ENCODE assay signal across 24 cellular contexts in the genomic region with DNA sequence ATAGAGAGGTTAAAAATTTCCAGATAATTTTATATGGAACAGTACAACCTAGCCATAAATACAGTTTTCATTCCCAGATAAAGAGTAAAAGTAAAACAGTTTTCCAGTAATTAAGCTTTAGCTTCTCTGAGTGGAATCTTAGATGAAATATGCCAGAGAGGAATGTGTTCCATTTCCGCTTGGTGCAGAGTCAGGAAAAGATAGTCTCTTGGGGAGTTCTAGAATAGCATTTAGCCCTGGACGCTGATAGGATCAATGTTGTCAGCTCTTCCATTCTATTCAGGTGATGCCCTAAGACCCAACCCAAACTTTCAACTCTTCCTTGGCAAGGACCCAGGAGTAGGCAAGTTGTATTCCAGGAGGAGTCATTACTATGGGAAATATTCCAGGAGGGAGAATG. TPM values are rescaled to one million over a fixed set of nuclear protein-coding genes. Genes with fewer than 3 reads are reported as not detected.
DNase-seq lines count a peak whose midpoint lies in the region; ATAC-seq and TF ChIP-seq lines count a peak whose summit lies in the region.
"Had no signal": no experiment of that assay in that cellular context is flagged by ENCODE, and none has a peak within 500 bp of the region (broad histone marks: within the 10 kb centered on the region; RNA-seq: fewer than 3 reads in every experiment).

No MANE protein-coding gene starts in this region.

- no peak overlapping the region for H3K4me3 Mint-ChIP-seq in osteocyte (ENCODE audit: unreplicated experiment)
- H3K4me3 Mint-ChIP-seq in activated CD4-positive, alpha-beta T cell treated with anti-CD3 and anti-CD28 coated beads for 36 hours: no peak overlapping the region
- H3K4me3 Mint-ChIP-seq: CD8-positive, alpha-beta T cell; IgD-negative memory B cell had no signal

- H3K4me1 Mint-ChIP-seq in osteocyte (ENCODE audit: unreplicated experiment): peaks cover 41% of the 10 kb centered on the region
- no peaks in the 10 kb centered on the region for H3K4me1 Mint-ChIP-seq in activated CD4-positive, alpha-beta T cell treated with anti-CD3 and anti-CD28 coated beads for 36 hours

- H3K36me3 ChIP-seq in heart left ventricle: no peaks in the 10 kb centered on the region
- H3K36me3 ChIP-seq in right atrium auricular region: no peaks in the 10 kb centered on the region
- H3K36me3 ChIP-seq: BLaER1 treated with 17β-estradiol and CSF1 and Interleukin-3, amounts not matched to agents 10 nM and 100 nM had no signal

- H3K27me3 ChIP-seq in heart left ventricle (no peaks in the 10 kb centered on the region), right atrium auricular region (no peaks in the 10 kb centered on the region)
- H3K27me3 ChIP-seq: BLaER1 treated with 17β-estradiol and CSF1 and Interleukin-3, amounts not matched to agents 10 nM and 100 nM had no signal

- CTCF ChIA-PET in activated CD4-positive, alpha-beta T cell treated with anti-CD3 and anti-CD28 coated beads for 36 hours (lab: Charles Lee): no interaction called here

- H3K4me1 ChIP-seq in heart left ventricle (peaks cover 0 to 20% (median 9%) of the 10 kb centered on the region in 12 donors), right atrium auricular region (no peaks in the 10 kb centered on the region)
- H3K4me1 ChIP-seq: BLaER1 treated with 17β-estradiol and CSF1 and Interleukin-3, amounts not matched to agents 10 nM and 100 nM had no signal

- no peaks in the 10 kb centered on the region for H3K9me3 Mint-ChIP-seq in osteocyte (ENCODE audit: unreplicated experiment)
- H3K9me3 Mint-ChIP-seq in activated CD4-positive, alpha-beta T cell treated with anti-CD3 and anti-CD28 coated beads for 36 hours (ENCODE audit: low read depth): no peaks in the 10 kb centered on the region
- H3K9me3 Mint-ChIP-seq: CD8-positive, alpha-beta T cell; IgD-negative memory B cell had no signal

- no peak overlapping the region for H3K4me3 ChIP-seq in heart left ventricle
- H3K4me3 ChIP-seq in right atrium auricular region: no peak overlapping the region
- H3K4me3 ChIP-seq: BLaER1 treated with 17β-estradiol and CSF1 and Interleukin-3, amounts not matched to agents 10 nM and 100 nM had no signal

- peaks cover 24% of the 10 kb centered on the region for H3K27me3 Mint-ChIP-seq in osteocyte (ENCODE audit: unreplicated experiment)
- H3K27me3 Mint-ChIP-seq in activated CD4-positive, alpha-beta T cell treated with anti-CD3 and anti-CD28 coated beads for 36 hours: peaks cover 14% of the 10 kb centered on the region

- H3K9me3 ChIP-seq in heart left ventricle: no peaks in the 10 kb centered on the region
- H3K9me3 ChIP-seq in right atrium auricular region: no peaks in the 10 kb centered on the region
- H3K9me3 ChIP-seq: BLaER1 treated with 17β-estradiol and CSF1 and Interleukin-3, amounts not matched to agents 10 nM and 100 nM had no signal

- peak overlapping the region; percentile 37 for H3K27ac Mint-ChIP-seq in osteocyte (ENCODE audit: unreplicated experiment)
- no peak overlapping the region for H3K27ac Mint-ChIP-seq in activated CD4-positive, alpha-beta T cell treated with anti-CD3 and anti-CD28 coated beads for 36 hours
- H3K27ac Mint-ChIP-seq: CD8-positive, alpha-beta T cell; IgD-negative memory B cell had no signal

- 38 to 66% (median 48%) methylated on average over 2 of the region's 2 CpGs for WGBS in heart left ventricle, 4 donors

- no peak for TF ChIP-seq CTCF in heart left ventricle (IDR thresholded peaks at IDR 0.05)
- no peak for TF ChIP-seq CTCF in right atrium auricular region (IDR thresholded peaks at IDR 0.05)
- no peak for TF ChIP-seq CTCF in osteocyte (IDR thresholded peaks at IDR 0.05)

- H3K27ac ChIP-seq in heart left ventricle (peak overlapping the region in 7 of 12 donors; percentile 3 to 66 (median 46)), right atrium auricular region (no peak overlapping the region)
- H3K27ac ChIP-seq: 22Rv1; BLaER1 treated with 17β-estradiol and CSF1 and Interleukin-3, amounts not matched to agents 10 nM and 100 nM; RWPE1 had no signal

- POLR2A ChIA-PET in activated CD4-positive, alpha-beta T cell treated with anti-CD3 and anti-CD28 coated beads for 36 hours (lab: Charles Lee): no interaction called here

- no peak for TF ChIP-seq POLR2A in heart left ventricle (IDR thresholded peaks at IDR 0.05)

- DNase-seq in heart left ventricle: peak in 1 of 5 donors; percentile 10
- no peak for DNase-seq in right atrium auricular region (ENCODE audit: low spot score)
- peak; percentile 16 for DNase-seq in amniotic epithelial cell (ENCODE audit: low read depth)
- DNase-seq in fibroblast of peridontal ligament (ENCODE audit: extremely low read depth): peak; percentile 12
- no peak for DNase-seq in osteocyte (ENCODE audit: extremely low spot score, unreplicated experiment)
- no peak for DNase-seq in activated CD4-positive, alpha-beta T cell treated with anti-CD3 and anti-CD28 coated beads, Interleukin-2, amount 50 U/mL, for 48 hours
- DNase-seq in activated CD4-positive, alpha-beta T cell treated with anti-CD3 and anti-CD28 coated beads for 36 hours: no peak
- DNase-seq: CD8-positive, alpha-beta T cell; EL; GF-D8; H7; Karpas-422; MV-4-11; NCI-H1105 treated with DMSO at 0.1 percent for 48 hours; NCI-H2029 treated with DMSO at 0.1 percent for 48 hours; NCI-H345; NCI-H524; NCI-H774; NK-92 treated with Interleukin-12 subunit alpha and Interleukin-12 subunit beta, amount 100 ng/mL, for 24 hours had no signal

- no peaks in the 10 kb centered on the region for H3K36me3 Mint-ChIP-seq in osteocyte (ENCODE audit: unreplicated experiment)
- no peaks in the 10 kb centered on the region for H3K36me3 Mint-ChIP-seq in activated CD4-positive, alpha-beta T cell treated with anti-CD3 and anti-CD28 coated beads for 36 hours (ENCODE audit: low read depth)
- H3K36me3 Mint-ChIP-seq: CD8-positive, alpha-beta T cell; IgD-negative memory B cell had no signal

- ATAC-seq in heart left ventricle (peak in 3 of 4 donors; percentile 34 to 54 (median 41)), GM18907 (IDR thresholded peaks at IDR 0.05; ENCODE audit: unreplicated experiment) (no peak)
- no peak for ATAC-seq in activated CD4-positive, alpha-beta T cell treated with anti-CD3 and anti-CD28 coated beads for 36 hours
- ATAC-seq: CD8-positive, alpha-beta T cell had no signal

- intact Hi-C loops in heart left ventricle (cut with DNase I): no loop called here
- intact Hi-C loops in activated CD4-positive, alpha-beta T cell treated with anti-CD3 and anti-CD28 coated beads for 36 hours (cut with DNase I, micrococcal nuclease): no loop called here

RNA-seq across cellular contexts. Expression of gene ABCA3, which starts 30.9 kb away (rescaled TPM):
- total RNA-seq in heart left ventricle (10 to 100 TPM in 5 of 9 donors, 1 to 10 TPM in 4; 8.0 to 16.5 (median 10.0) TPM), right atrium auricular region (10 to 100 TPM in 1 of 2 donors, 1 to 10 TPM in 1; 7.5 to 10.1 TPM), osteocyte (20.4 and 21.0 TPM in 2 replicates)
- 1 to 10 TPM; 6.7 to 8.8 TPM for polyA plus RNA-seq in heart left ventricle
- 1 to 10 TPM; 6.0 to 7.2 TPM for total RNA-seq in activated CD4-positive, alpha-beta T cell treated with anti-CD3 and anti-CD28 coated beads for 36 hours

RNA-seq across cellular contexts. Expression of gene CCNF, which starts 57.8 kb away (rescaled TPM):
- 1 to 10 TPM in 7 of 9 donors, under 1 TPM in 2; 0.67 to 6.0 (median 1.6) TPM for total RNA-seq in heart left ventricle
- 1 to 10 TPM in 1 of 2 donors, under 1 TPM in 1; 0.38 to 1.6 TPM for polyA plus RNA-seq in heart left ventricle
- total RNA-seq in right atrium auricular region: 1 to 10 TPM; 1.4 to 1.7 TPM
- 8.0 and 10.0 TPM in 2 replicates for total RNA-seq in osteocyte
- total RNA-seq in activated CD4-positive, alpha-beta T cell treated with anti-CD3 and anti-CD28 coated beads for 36 hours: 10 to 100 TPM; 52.2 to 53.4 TPM

Comparison
In these comparisons a context has a peak if more than half of its experiments do, and no peak if none do; other contexts are left out.
1. H3K27ac ChIP-seq: peak in heart left ventricle (7 of 12); none in right atrium auricular region (0 of 2).
2. ATAC-seq: peak in heart left ventricle (3 of 4); none in GM18907 (single experiment) and activated CD4-positive, alpha-beta T cell treated with anti-CD3 and anti-CD28 coated beads for 36 hours (single experiment).
3. DNase-seq: peak in amniotic epithelial cell (single experiment) and fibroblast of peridontal ligament (single experiment); none in right atrium auricular region (single experiment), osteocyte (single experiment), activated CD4-positive, alpha-beta T cell treated with anti-CD3 and anti-CD28 coated beads, Interleukin-2, amount 50 U/mL, for 48 hours (0 of 2) and activated CD4-positive, alpha-beta T cell treated with anti-CD3 and anti-CD28 coated beads for 36 hours (single experiment).